Comparison of ENCODE assay signal across 11 cellular contexts in genomic region chr11:128731041-128731663, GRCh38. TPM values are rescaled to one million over a fixed set of nuclear protein-coding genes. Genes with fewer than 3 reads are reported as not detected.
DNase-seq lines count a peak whose midpoint lies in the region; ATAC-seq and TF ChIP-seq lines count a peak whose summit lies in the region.
"Had no signal": no experiment of that assay in that cellular context is flagged by ENCODE, and none has a peak within 500 bp of the region (broad histone marks: within the 10 kb centered on the region; RNA-seq: fewer than 3 reads in every experiment).

No MANE protein-coding gene starts in this region.

- WGBS in right lobe of liver (ENCODE audit: insufficient coverage, low coverage, low lambda C conversion rate, missing lambda C conversion rate): 27% methylated on average over 8 of the region's 9 CpGs

- no peak for TF ChIP-seq CTCF in mesothelial cell of epicardium (IDR thresholded peaks at IDR 0.05; ENCODE audit: unreplicated experiment)
- no peak for TF ChIP-seq CTCF in right lobe of liver (IDR thresholded peaks at IDR 0.05)

- H3K4me3 Mint-ChIP-seq in mesothelial cell of epicardium: no peak overlapping the region

- H3K36me3 ChIP-seq in effector memory CD4-positive, alpha-beta T cell (ENCODE audit: control insufficient read depth, insufficient read depth, low read length): no peaks in the 10 kb centered on the region
- no peaks in the 10 kb centered on the region for H3K36me3 ChIP-seq in right lobe of liver

- ATAC-seq in GM18498 (IDR thresholded peaks at IDR 0.05; ENCODE audit: unreplicated experiment): peak; percentile 48
- ATAC-seq in GM19463 (IDR thresholded peaks at IDR 0.05; ENCODE audit: unreplicated experiment): peak; percentile 23
- ATAC-seq in HG03442 (IDR thresholded peaks at IDR 0.05; ENCODE audit: unreplicated experiment): peak; percentile 31
- no peak for ATAC-seq in right lobe of liver

- intact Hi-C loops in head of caudate nucleus (cut with DNase I) (no loop called here), right lobe of liver (cut with DNase I) (no loop called here)

- H3K27me3 ChIP-seq in effector memory CD4-positive, alpha-beta T cell (replicated peaks; ENCODE audit: control insufficient read depth, insufficient read depth, low read length, poor library complexity, severe bottlenecking): no peaks in the 10 kb centered on the region
- H3K27me3 ChIP-seq in right lobe of liver: no peaks in the 10 kb centered on the region

- no peak overlapping the region for H3K27ac Mint-ChIP-seq in mesothelial cell of epicardium

- peak overlapping the region; percentile 19 for H3K27ac ChIP-seq in effector memory CD4-positive, alpha-beta T cell (ENCODE audit: insufficient read depth, low read length, poor library complexity, severe bottlenecking)
- no peak overlapping the region for H3K27ac ChIP-seq in right lobe of liver

- H3K4me1 ChIP-seq in effector memory CD4-positive, alpha-beta T cell (ENCODE audit: control insufficient read depth, insufficient read depth, low read length, poor library complexity, severe bottlenecking): peaks cover 97% of the 10 kb centered on the region
- no peaks in the 10 kb centered on the region for H3K4me1 ChIP-seq in right lobe of liver

- DNase-seq in effector memory CD4-positive, alpha-beta T cell: no peak
- DNase-seq in mesothelial cell of epicardium (ENCODE audit: low spot score in 2 of 2, unreplicated experiment in 2 of 2) (no peak), head of caudate nucleus (no peak), right lobe of liver (no peak), SHP77 treated with DMSO at 0.1 percent for 48 hours (lab: John Stamatoyannopoulos, UW) (no peak)
- DNase-seq: effector CD4-positive, alpha-beta T cell; kidney glomerular epithelial cell had no signal

- no peaks in the 10 kb centered on the region for H3K9me3 ChIP-seq in effector memory CD4-positive, alpha-beta T cell (ENCODE audit: control insufficient read depth, low read length)
- H3K9me3 ChIP-seq in right lobe of liver: no peaks in the 10 kb centered on the region

- no peaks in the 10 kb centered on the region for H3K9me3 Mint-ChIP-seq in mesothelial cell of epicardium

- TF ChIP-seq POLR2A in right lobe of liver (IDR thresholded peaks at IDR 0.05): no peak

- peaks cover 52% of the 10 kb centered on the region for H3K27me3 Mint-ChIP-seq in mesothelial cell of epicardium (ENCODE audit: low read depth)

- H3K4me1 Mint-ChIP-seq in mesothelial cell of epicardium: peaks cover 28% of the 10 kb centered on the region

- no peak overlapping the region for H3K4me3 ChIP-seq in effector memory CD4-positive, alpha-beta T cell (ENCODE audit: insufficient read depth, low read depth, low read length, poor library complexity, severe bottlenecking)
- H3K4me3 ChIP-seq in right lobe of liver: no peak overlapping the region

- no peaks in the 10 kb centered on the region for H3K36me3 Mint-ChIP-seq in mesothelial cell of epicardium

RNA-seq across cellular contexts. Expression of gene FLI1, which starts 37.3 kb away (rescaled TPM):
- total RNA-seq in mesothelial cell of epicardium (4.5 to 5.8 TPM (median 5.3 TPM) in 3 replicates), right lobe of liver (1 to 10 TPM; 3.8 to 7.9 (median 6.2) TPM)
- total RNA-seq: NCI-H460 had no signal

Comparison
In these comparisons a context has a peak if more than half of its experiments do, and no peak if none do; other contexts are left out.
1. ATAC-seq: peak in GM18498 (single experiment), GM19463 (single experiment) and HG03442 (single experiment); none in right lobe of liver (0 of 4).